In the genomic region with DNA sequence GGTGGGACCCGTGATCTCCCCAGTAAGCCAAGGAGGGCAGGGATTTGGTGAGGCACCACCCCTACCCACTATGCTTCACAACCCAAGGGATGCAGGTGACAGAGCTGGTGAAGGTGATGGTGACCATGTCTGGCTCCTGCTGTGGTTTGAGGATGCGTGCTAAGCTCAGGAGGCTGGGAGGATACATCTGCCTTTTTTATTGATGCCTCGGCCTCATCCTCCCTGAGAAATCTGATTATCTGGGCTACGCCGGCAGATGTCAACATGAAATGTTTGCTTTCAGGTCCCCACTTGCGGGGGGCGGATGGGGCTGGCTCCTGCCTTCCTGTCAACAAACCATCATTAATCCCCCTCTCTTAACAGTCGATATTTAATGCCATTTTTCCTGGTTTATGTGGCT, we compare ENCODE assay signal across 26 cellular contexts. TPM values are rescaled to one million over a fixed set of nuclear protein-coding genes. Genes with fewer than 3 reads are reported as not detected.
"Had no signal": no experiment of that assay in that cellular context is flagged by ENCODE, and none has a peak within 500 bp of the region (broad histone marks: within the 10 kb centered on the region; RNA-seq: fewer than 3 reads in every experiment).

No MANE protein-coding gene starts in this region.

- DNase-seq: activated B cell treated with CpG ODN at 0.5 μM for 24 hours; activated CD4-positive, alpha-beta T cell treated with anti-CD3 and anti-CD28 coated beads for 1 hour; activated CD4-positive, alpha-beta T cell treated with anti-CD3 and anti-CD28 coated beads, Interleukin-2, amount 10 ng/mL, durations not matched to agents 24 days and 14 days; activated CD4-positive, alpha-beta T cell treated with anti-CD3 and anti-CD28 coated beads, Interleukin-2, amount 50 U/mL, for 48 hours; activated CD8-positive, alpha-beta memory T cell treated with anti-CD3 and anti-CD28 coated beads, Interleukin-2, amount 10 ng/mL, durations not matched to agents 7 days and 5 days; activated effector memory CD4-positive, alpha-beta T cell treated with Interleukin-2 at 50 U/mL for 16 hours; activated naive CD4-positive, alpha-beta T cell; activated T-cell treated with anti-CD3 and anti-CD28 coated beads, Interleukin-2, amount 50 U/mL, for 24 hours; aorta; caudate nucleus; colonic mucosa; NCI-H1092 treated with DMSO at 0.1 percent for 48 hours; NCI-H1436 treated with DMSO at 0.1 percent for 48 hours; NCI-H1930; NCI-H2107; NCI-H2171 treated with DMSO at 0.1 percent for 48 hours; NCI-H226; NCI-H774; Peyer's patch; Right ventricle myocardium superior; T-helper 17 cell; T-helper 9 cell had no signal

- ATAC-seq: activated CD8-positive, alpha-beta memory T cell treated with anti-CD3 and anti-CD28 coated beads, Interleukin-2, amount 10 ng/mL, durations not matched to agents 7 days and 5 days; T-helper 17 cell had no signal

RNA-seq across cellular contexts. Expression of a gene that starts 33.4 kb away (rescaled TPM):
- total RNA-seq: activated B cell treated with CpG ODN at 0.5 μM for 24 hours; activated CD8-positive, alpha-beta memory T cell treated with anti-CD3 and anti-CD28 coated beads, Interleukin-2, amount 10 ng/mL, durations not matched to agents 7 days and 5 days; aorta; breast epithelium; MCF 10A; NCI-H460; Right ventricle myocardium superior; SK-MEL-5 had no signal
- polyA plus RNA-seq: aorta had no signal
